9 cellular contexts compared by ENCODE assay signal in the genomic region with DNA sequence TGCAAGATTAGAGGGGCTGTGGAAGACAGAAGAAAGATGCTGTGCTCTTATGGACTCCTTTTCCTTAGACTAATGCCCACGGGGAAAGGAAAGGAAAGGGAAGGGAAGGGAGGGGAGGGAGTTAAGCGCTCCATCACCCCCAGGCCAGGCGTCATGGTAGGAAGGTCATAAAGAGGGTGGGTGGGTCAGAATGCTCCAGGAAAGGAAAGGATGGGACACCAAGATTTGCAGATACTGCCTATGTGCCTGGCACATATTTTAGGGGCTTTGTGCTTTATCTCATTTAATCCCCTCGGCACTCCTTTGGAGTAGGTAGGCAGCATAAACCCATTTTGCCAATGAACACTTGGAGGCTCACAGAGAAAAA. TPM values are rescaled to one million over a fixed set of nuclear protein-coding genes. Genes with fewer than 3 reads are reported as not detected.
DNase-seq lines count a peak whose midpoint lies in the region; ATAC-seq and TF ChIP-seq lines count a peak whose summit lies in the region.
"Had no signal": no experiment of that assay in that cellular context is flagged by ENCODE, and none has a peak within 500 bp of the region (broad histone marks: within the 10 kb centered on the region; RNA-seq: fewer than 3 reads in every experiment).

No MANE protein-coding gene starts in this region.

- no peaks in the 10 kb centered on the region for H4K20me1 ChIP-seq in OCI-LY1 (ENCODE audit: insufficient read depth, low read length)

- intact Hi-C loops in CD14-positive monocyte (cut with micrococcal nuclease): loop anchor here (5.0 kb wide), 2 partner anchors 330 to 335 kb away; no protein-coding TSS in a partner anchor
- intact Hi-C loops in esophagus muscularis mucosa (cut with DNase I): no loop called here

- H3K9me3 Mint-ChIP-seq in CD14-positive monocyte (no peaks in the 10 kb centered on the region), osteocyte (ENCODE audit: unreplicated experiment) (no peaks in the 10 kb centered on the region)

- no peak overlapping the region for H3K9ac ChIP-seq in OCI-LY1 (ENCODE audit: low read length)

- H3K9me3 ChIP-seq in OCI-LY1 (ENCODE audit: low read length) (no peaks in the 10 kb centered on the region), esophagus muscularis mucosa (no peaks in the 10 kb centered on the region)

- ATAC-seq in GM19395 (IDR thresholded peaks at IDR 0.05; ENCODE audit: unreplicated experiment): no peak

- H3K36me3 ChIP-seq in OCI-LY1 (ENCODE audit: insufficient read depth, low read length) (no peaks in the 10 kb centered on the region), esophagus muscularis mucosa (no peaks in the 10 kb centered on the region)

- peak overlapping the region; percentile 42; the same call in 1 of the 2 replicates for H3K4me2 ChIP-seq in OCI-LY1 (ENCODE audit: low read length)

- peak overlapping the region; percentile 62 to 71 for H3K4me3 Mint-ChIP-seq in CD14-positive monocyte
- H3K4me3 Mint-ChIP-seq in osteocyte (ENCODE audit: unreplicated experiment): peak overlapping the region; percentile 43

- H2AFZ ChIP-seq in OCI-LY1 (ENCODE audit: low read length): no peak overlapping the region

- no peaks in the 10 kb centered on the region for H3K9me2 ChIP-seq in OCI-LY1 (ENCODE audit: low read depth, low read length)

- H3K27ac ChIP-seq in OCI-LY1 (ENCODE audit: low read depth, low read length, poor library complexity, severe bottlenecking): no peak overlapping the region
- H3K27ac ChIP-seq in esophagus muscularis mucosa (replicated peaks in 1 of 4): peak overlapping the region in 1 of 4 donors; percentile 40

- TF ChIP-seq EP300 in esophagus muscularis mucosa (IDR thresholded peaks at IDR 0.05): no peak

- H3K27me3 Mint-ChIP-seq in CD14-positive monocyte (ENCODE audit: low read depth in 3 of 3) (peaks cover 4 to 8% (median 8%) of the 10 kb centered on the region in 3 donors), osteocyte (ENCODE audit: unreplicated experiment) (peaks cover 35% of the 10 kb centered on the region)

- TF ChIP-seq CTCF in CD14-positive monocyte (IDR thresholded peaks at IDR 0.05) (no peak), OCI-LY1 (IDR thresholded peaks at IDR 0.05; ENCODE audit: low read length) (no peak), esophagus muscularis mucosa (IDR thresholded peaks at IDR 0.05) (no peak), osteocyte (IDR thresholded peaks at IDR 0.05) (no peak)

- H3K4me1 Mint-ChIP-seq in CD14-positive monocyte (peaks cover 5% of the 10 kb centered on the region), osteocyte (ENCODE audit: unreplicated experiment) (peaks cover 3% of the 10 kb centered on the region)

- H3K27me3 ChIP-seq in OCI-LY1 (ENCODE audit: insufficient read depth, low read length) (no peaks in the 10 kb centered on the region; the same call in 1 of the 2 replicates), esophagus muscularis mucosa (no peaks in the 10 kb centered on the region)

- H3F3A ChIP-seq in OCI-LY1 (ENCODE audit: insufficient read depth, low read length): no peaks in the 10 kb centered on the region

- peak overlapping the region; percentile 37 for H3K4me3 ChIP-seq in OCI-LY1 (ENCODE audit: low read depth, low read length, poor library complexity, severe bottlenecking)
- H3K4me3 ChIP-seq in esophagus muscularis mucosa: peak overlapping the region; percentile 50 to 62 (median 54)

- no peaks in the 10 kb centered on the region for H3K36me3 Mint-ChIP-seq in CD14-positive monocyte
- no peaks in the 10 kb centered on the region for H3K36me3 Mint-ChIP-seq in osteocyte (ENCODE audit: unreplicated experiment)

- WGBS in esophagus muscularis mucosa: 50% methylated on average over 4 of the region's 4 CpGs

- DNase-seq in CD14-positive monocyte (ENCODE audit: low spot score) (no peak), esophagus muscularis mucosa (ENCODE audit: extremely low spot score) (no peak), osteocyte (ENCODE audit: extremely low spot score, unreplicated experiment) (peak; percentile 17), HT-29 (ENCODE audit: low spot score) (no peak), kidney glomerular epithelial cell (lab: John Stamatoyannopoulos, UW) (no peak), occipital lobe (lab: John Stamatoyannopoulos, UW) (no peak)

- H3K4me1 ChIP-seq in OCI-LY1 (ENCODE audit: insufficient read depth, low read length, severe bottlenecking): no peaks in the 10 kb centered on the region
- peaks cover 14 to 22% (median 19%) of the 10 kb centered on the region in 4 donors for H3K4me1 ChIP-seq in esophagus muscularis mucosa

- no peaks in the 10 kb centered on the region for H3K79me2 ChIP-seq in OCI-LY1 (ENCODE audit: insufficient read depth, low read length)

- no peak overlapping the region for H3K27ac Mint-ChIP-seq in CD14-positive monocyte
- H3K27ac Mint-ChIP-seq in osteocyte (ENCODE audit: unreplicated experiment): no peak overlapping the region

- TF ChIP-seq POLR2A in esophagus muscularis mucosa (IDR thresholded peaks at IDR 0.05; ENCODE audit: low read depth): no peak

RNA-seq across cellular contexts. Expression of a gene that starts 41.4 kb away (rescaled TPM):
- not detected for polyA plus RNA-seq in CD14-positive monocyte
- total RNA-seq in esophagus muscularis mucosa (under 1 TPM in 3 of 4 donors, not detected in 1; under 0.01 to 0.17 (median 0.11) TPM), osteocyte (not detected in 2 replicates), occipital lobe (0.31 TPM)
- not detected in 2 replicates for total RNA-seq in HT-29 (2014; rRNA removed; shearing (Covaris generic))
- total RNA-seq: T-helper 1 cell treated with Interleukin-12 subunit alpha and Interleukin-12 subunit beta and Interleukin-4 antibody, amounts not matched to agents 30 ng/mL and 1 ng/mL, for 36 hours had no signal
